Comparison of ENCODE assay signal across 22 cellular contexts in the genomic region with DNA sequence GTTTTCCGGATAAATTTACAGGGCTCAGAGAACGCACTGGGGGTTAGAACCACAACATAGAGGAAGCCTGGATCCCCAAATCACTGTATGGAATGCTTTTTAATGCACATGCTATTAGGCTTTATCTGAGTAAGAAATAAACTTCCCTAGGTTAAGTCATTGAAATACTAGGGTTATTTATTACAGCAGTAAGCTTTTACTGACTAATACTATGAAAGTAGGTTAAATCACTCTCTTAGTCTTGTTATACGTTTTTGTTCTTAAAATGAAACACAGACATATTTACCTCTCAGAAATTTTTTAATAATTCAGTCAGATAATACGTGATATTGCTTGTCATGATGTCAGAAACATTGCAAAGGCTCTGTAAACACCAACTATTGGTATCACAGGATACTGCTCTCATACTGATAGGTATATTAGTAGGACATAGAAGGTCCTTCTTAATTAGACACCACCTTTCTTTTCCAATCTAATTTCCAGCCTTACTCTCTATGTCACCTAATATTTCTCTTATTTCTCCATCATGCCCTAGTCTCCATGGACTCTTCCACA.
"Had no signal": no experiment of that assay in that cellular context is flagged by ENCODE, and none has a peak within 500 bp of the region (broad histone marks: within the 10 kb centered on the region; RNA-seq: fewer than 3 reads in every experiment).

No MANE protein-coding gene starts in this region.

- H3K27ac Mint-ChIP-seq: nephron; progenitor cell of endocrine pancreas; stimulated activated memory B cell treated with anti-CD40 and anti-IgM and Interleukin-4, amounts not matched to agents 10 μg/mL and 1 μg/mL and 100 μg/mL, for 72 hours; stimulated activated naive CD8-positive, alpha-beta T cell treated with anti-CD3 and anti-CD28 coated beads, Interleukin-15, Interleukin-2, amounts not matched to agents 100 ng/mL and 50 ng/mL, for 24 hours had no signal

- H3K4me3 ChIP-seq: heart left ventricle, lung, pancreas, right lobe of liver, tibial artery, upper lobe of left lung had no signal

- H3K4me3 Mint-ChIP-seq: nephron; stimulated activated memory B cell treated with anti-CD40 and anti-IgM and Interleukin-4, amounts not matched to agents 10 μg/mL and 1 μg/mL and 100 μg/mL, for 72 hours; stimulated activated naive CD8-positive, alpha-beta T cell treated with anti-CD3 and anti-CD28 coated beads, Interleukin-15, Interleukin-2, amounts not matched to agents 100 ng/mL and 50 ng/mL, for 24 hours had no signal

- ATAC-seq: esophagus mucosa; heart left ventricle; left colon; left ventricle myocardium superior; pancreas; right lobe of liver; stimulated activated memory B cell treated with anti-CD40 and anti-IgM and Interleukin-4, amounts not matched to agents 10 μg/mL and 1 μg/mL and 100 μg/mL, for 72 hours had no signal

- H3K36me3 Mint-ChIP-seq: stimulated activated memory B cell treated with anti-CD40 and anti-IgM and Interleukin-4, amounts not matched to agents 10 μg/mL and 1 μg/mL and 100 μg/mL, for 72 hours had no signal

- H3K4me1 Mint-ChIP-seq: stimulated activated memory B cell treated with anti-CD40 and anti-IgM and Interleukin-4, amounts not matched to agents 10 μg/mL and 1 μg/mL and 100 μg/mL, for 72 hours had no signal

- DNase-seq: cortex of kidney; effector memory CD4-positive, alpha-beta T cell; heart left ventricle; hippocampal formation; left colon; left ventricle myocardium superior; mesenchymal stem cell; midbrain; occipital lobe; pancreas; retina; right lobe of liver; stimulated activated CD4-positive, alpha-beta T cell treated with anti-CD3 and anti-CD28 coated beads, Interleukin-4, amount 100 ng/mL, for 1 hour; stimulated activated CD8-positive, alpha-beta memory T cell treated with anti-CD3 and anti-CD28 coated beads, Interleukin-4, amount 100 ng/mL, for 48 hours; tibial artery; upper lobe of left lung had no signal

- H3K27me3 ChIP-seq: pancreas, right lobe of liver, tibial artery, upper lobe of left lung had no signal

- H3K27ac ChIP-seq: heart left ventricle, pancreas, right lobe of liver, tibial artery, upper lobe of left lung had no signal

- H3K27me3 Mint-ChIP-seq: progenitor cell of endocrine pancreas; stimulated activated memory B cell treated with anti-CD40 and anti-IgM and Interleukin-4, amounts not matched to agents 10 μg/mL and 1 μg/mL and 100 μg/mL, for 72 hours; stimulated activated naive CD8-positive, alpha-beta T cell treated with anti-CD3 and anti-CD28 coated beads, Interleukin-15, Interleukin-2, amounts not matched to agents 100 ng/mL and 50 ng/mL, for 24 hours had no signal
